In the genomic region with DNA sequence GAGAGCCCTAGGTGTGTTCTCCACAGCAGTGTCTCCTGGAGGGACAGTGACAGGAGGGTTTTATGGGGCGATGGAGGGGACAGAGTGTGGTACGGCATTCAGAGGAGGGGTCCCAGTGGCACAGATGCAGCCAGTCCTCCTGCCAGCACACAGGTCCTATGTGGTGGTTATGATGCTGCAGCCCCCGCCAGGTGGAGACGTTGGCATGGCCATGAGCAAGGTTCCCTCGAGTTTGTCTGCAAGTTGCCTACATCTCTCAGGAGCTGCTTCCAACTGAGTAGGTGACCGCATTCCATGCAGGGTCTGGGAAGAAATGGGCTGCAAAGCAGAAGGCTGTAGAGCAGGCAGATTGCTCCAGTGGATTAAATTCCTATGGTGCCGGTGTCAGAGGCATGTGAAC, we compare ENCODE assay signal across 30 cellular contexts.
A peak's percentile ranks its signal among the peaks of the same experiment; 100 is the strongest.
DNase-seq lines count a peak whose midpoint lies in the region; TF ChIP-seq lines count a peak whose summit lies in the region.
"Had no signal": no experiment of that assay in that cellular context is flagged by ENCODE, and none has a peak within 500 bp of the region (broad histone marks: within the 10 kb centered on the region; RNA-seq: fewer than 3 reads in every experiment).

No MANE protein-coding gene starts in this region.

- TF ChIP-seq EP300 in transverse colon (IDR thresholded peaks at IDR 0.05; ENCODE audit: low read depth), result no peak

- peak; percentile 24 for DNase-seq in activated effector memory CD4-positive, alpha-beta T cell treated with anti-CD3 and anti-CD28 coated beads, Interleukin-2, amount 50 U/mL, for 16 hours
- DNase-seq in activated effector memory CD4-positive, alpha-beta T cell treated with Interleukin-2 at 50 U/mL for 16 hours, result no peak
- DNase-seq in SK-MEL-5 (ENCODE audit: low read depth, low spot score) (peak; percentile 30), type B pancreatic cell (ENCODE audit: extremely low spot score, unreplicated experiment) (peak; percentile 37), transverse colon (no peak)
- no peak for DNase-seq in activated T-cell treated with anti-CD3 and anti-CD28 coated beads, Interleukin-2, amount 50 U/mL, for 24 hours
- no peak for DNase-seq in activated naive CD4-positive, alpha-beta T cell treated with anti-CD3 and anti-CD28 coated beads, Interleukin-2, amount 50 U/mL, for 16 hours
- DNase-seq: activated CD4-positive, alpha-beta T cell treated with anti-CD3 and anti-CD28 coated beads for 36 hours; activated CD8-positive, alpha-beta T cell treated with anti-CD3 and anti-CD28 coated beads, Interleukin-2, amount 10 ng/mL, durations not matched to agents 7 days and 5 days; activated gamma-delta T cell; activated naive CD8-positive, alpha-beta T cell treated with anti-CD3 and anti-CD28 coated beads, Interleukin-2, amount 10 ng/mL, durations not matched to agents 7 days and 5 days; activated T-cell treated with anti-CD3 and anti-CD28 coated beads for 4 hours; AML-193; CD4-positive, alpha-beta T cell; effector CD4-positive, alpha-beta T cell; Kasumi-1; NCI-H1048; NCI-H1694; NK-92 treated with Interleukin-12 subunit alpha and Interleukin-12 subunit beta, amount 100 ng/mL, for 24 hours; SHP77 treated with DMSO at 0.1 percent for 48 hours; stimulated activated CD4-positive, alpha-beta T cell treated with anti-CD3 and anti-CD28 coated beads, Interleukin-15, amount 100 ng/mL, for 24 hours; upper lobe of right lung had no signal

- 73 to 80% methylated on average over 1 to 7 of the region's 7 CpGs for WGBS in transverse colon (ENCODE audit: low coverage in 1 of 2), 2 donors

- no peaks in the 10 kb centered on the region for H3K9me3 ChIP-seq in transverse colon
- H3K9me3 ChIP-seq: HAP-1, upper lobe of right lung had no signal

- TF ChIP-seq POLR2A in transverse colon (IDR thresholded peaks at IDR 0.05), result no peak

- H3K4me3 Mint-ChIP-seq in type B pancreatic cell, result no peak overlapping the region
- H3K4me3 Mint-ChIP-seq in activated T-cell treated with anti-CD3 and anti-CD28 coated beads, Interleukin-2, amount 50 U/mL, for 24 hours, result no peak overlapping the region
- H3K4me3 Mint-ChIP-seq: activated CD4-positive, alpha-beta T cell treated with anti-CD3 and anti-CD28 coated beads for 36 hours; activated CD8-positive, alpha-beta T cell treated with anti-CD3 and anti-CD28 coated beads, Interleukin-2, amount 10 ng/mL, durations not matched to agents 7 days and 5 days; activated naive CD8-positive, alpha-beta T cell treated with anti-CD3 and anti-CD28 coated beads, Interleukin-2, amount 10 ng/mL, durations not matched to agents 7 days and 5 days; CD4-positive, alpha-beta T cell; natural killer cell treated with Interleukin-12 subunit alpha and Interleukin-12 subunit beta and Interleukin-15 and Interleukin-18, amount 100 ng/mL, for 72 hours; stimulated activated effector memory CD8-positive, alpha-beta T cell treated with anti-CD3 and anti-CD28 coated beads, Interleukin-12 subunit alpha, Interleukin-12 subunit beta, amount 100 ng/mL, for 72 hours; T-helper 2 cell treated with Interferon-gamma antibody and Interleukin-4, amounts not matched to agents 5 μg/mL and 100 μg/mL, for 36 hours had no signal

- no peaks in the 10 kb centered on the region for H3K4me1 ChIP-seq in transverse colon
- H3K4me1 ChIP-seq: HAP-1, upper lobe of right lung had no signal

- in situ Hi-C loops in SK-MEL-5 (cut with HindIII; ENCODE audit: low pct_unique_long_range_greater_than_20kb, low sequenced_read_pairs) (no loop called here), transverse colon (cut with MboI; ENCODE audit: low pct_ligation_motif_present in 1 of 4, low pct_unique_long_range_greater_than_20kb in 1 of 4, low sequenced_read_pairs in 3 of 4) (no loop called here)

- no peaks in the 10 kb centered on the region for H3K36me3 Mint-ChIP-seq in type B pancreatic cell
- H3K36me3 Mint-ChIP-seq in activated T-cell treated with anti-CD3 and anti-CD28 coated beads, Interleukin-2, amount 50 U/mL, for 24 hours (ENCODE audit: low read depth), result no peaks in the 10 kb centered on the region
- H3K36me3 Mint-ChIP-seq: activated naive CD8-positive, alpha-beta T cell treated with anti-CD3 and anti-CD28 coated beads, Interleukin-2, amount 10 ng/mL, durations not matched to agents 7 days and 5 days; natural killer cell treated with Interleukin-12 subunit alpha and Interleukin-12 subunit beta and Interleukin-15 and Interleukin-18, amount 100 ng/mL, for 72 hours; stimulated activated effector memory CD8-positive, alpha-beta T cell treated with anti-CD3 and anti-CD28 coated beads, Interleukin-12 subunit alpha, Interleukin-12 subunit beta, amount 100 ng/mL, for 72 hours had no signal

- H3K27ac ChIP-seq in transverse colon, result no peak overlapping the region
- H3K27ac ChIP-seq: hepatocyte, HL-60, upper lobe of right lung had no signal

- intact Hi-C loops in transverse colon (cut with DNase I; ENCODE audit: low total_unique reads), result no loop called here

- peaks cover 19% of the 10 kb centered on the region for H3K9me3 Mint-ChIP-seq in type B pancreatic cell
- H3K9me3 Mint-ChIP-seq in activated T-cell treated with anti-CD3 and anti-CD28 coated beads, Interleukin-2, amount 50 U/mL, for 24 hours, result no peaks in the 10 kb centered on the region
- H3K9me3 Mint-ChIP-seq: activated naive CD8-positive, alpha-beta T cell treated with anti-CD3 and anti-CD28 coated beads, Interleukin-2, amount 10 ng/mL, durations not matched to agents 7 days and 5 days; CD4-positive, alpha-beta T cell; natural killer cell treated with Interleukin-12 subunit alpha and Interleukin-12 subunit beta and Interleukin-15 and Interleukin-18, amount 100 ng/mL, for 72 hours; stimulated activated effector memory CD8-positive, alpha-beta T cell treated with anti-CD3 and anti-CD28 coated beads, Interleukin-12 subunit alpha, Interleukin-12 subunit beta, amount 100 ng/mL, for 72 hours; T-helper 2 cell treated with Interferon-gamma antibody and Interleukin-4, amounts not matched to agents 5 μg/mL and 100 μg/mL, for 36 hours had no signal

- no peak overlapping the region for H3K27ac Mint-ChIP-seq in type B pancreatic cell
- H3K27ac Mint-ChIP-seq in activated T-cell treated with anti-CD3 and anti-CD28 coated beads, Interleukin-2, amount 50 U/mL, for 24 hours, result no peak overlapping the region
- H3K27ac Mint-ChIP-seq: activated CD4-positive, alpha-beta T cell treated with anti-CD3 and anti-CD28 coated beads for 36 hours; activated CD8-positive, alpha-beta T cell treated with anti-CD3 and anti-CD28 coated beads, Interleukin-2, amount 10 ng/mL, durations not matched to agents 7 days and 5 days; activated naive CD8-positive, alpha-beta T cell treated with anti-CD3 and anti-CD28 coated beads, Interleukin-2, amount 10 ng/mL, durations not matched to agents 7 days and 5 days; CD4-positive, alpha-beta T cell; natural killer cell treated with Interleukin-12 subunit alpha and Interleukin-12 subunit beta and Interleukin-15 and Interleukin-18, amount 100 ng/mL, for 72 hours; stimulated activated effector memory CD8-positive, alpha-beta T cell treated with anti-CD3 and anti-CD28 coated beads, Interleukin-12 subunit alpha, Interleukin-12 subunit beta, amount 100 ng/mL, for 72 hours; T-helper 2 cell treated with Interferon-gamma antibody and Interleukin-4, amounts not matched to agents 5 μg/mL and 100 μg/mL, for 36 hours had no signal

- H3K4me3 ChIP-seq in transverse colon, result no peak overlapping the region
- H3K4me3 ChIP-seq: HAP-1, hepatocyte, lung, upper lobe of right lung had no signal

- TF ChIP-seq CTCF in LNCAP (IDR thresholded peaks at IDR 0.05) (peak; percentile 35; the same call in 1 of the 2 replicates), type B pancreatic cell (conservative IDR thresholded peaks at IDR 0.05) (no peak), transverse colon (IDR thresholded peaks at IDR 0.05) (no peak)

- H3K36me3 ChIP-seq in transverse colon, result no peaks in the 10 kb centered on the region
- H3K36me3 ChIP-seq: HAP-1, upper lobe of right lung had no signal

- H3K27me3 ChIP-seq in transverse colon, result peaks cover 16% of the 10 kb centered on the region
- H3K27me3 ChIP-seq: hepatocyte had no signal

- no peaks in the 10 kb centered on the region for H3K27me3 Mint-ChIP-seq in type B pancreatic cell
- H3K27me3 Mint-ChIP-seq in activated T-cell treated with anti-CD3 and anti-CD28 coated beads, Interleukin-2, amount 50 U/mL, for 24 hours, result peaks cover 23% of the 10 kb centered on the region

- no peaks in the 10 kb centered on the region for H3K4me1 Mint-ChIP-seq in type B pancreatic cell (ENCODE audit: unreplicated experiment)
- H3K4me1 Mint-ChIP-seq in activated T-cell treated with anti-CD3 and anti-CD28 coated beads, Interleukin-2, amount 50 U/mL, for 24 hours (ENCODE audit: low read depth), result no peaks in the 10 kb centered on the region
- H3K4me1 Mint-ChIP-seq: activated CD4-positive, alpha-beta T cell treated with anti-CD3 and anti-CD28 coated beads for 36 hours; activated naive CD8-positive, alpha-beta T cell treated with anti-CD3 and anti-CD28 coated beads, Interleukin-2, amount 10 ng/mL, durations not matched to agents 7 days and 5 days had no signal

Comparison
In these comparisons a context has a peak if more than half of its experiments do, and no peak if none do; other contexts are left out.
1. DNase-seq: peak in activated effector memory CD4-positive, alpha-beta T cell treated with anti-CD3 and anti-CD28 coated beads, Interleukin-2, amount 50 U/mL, for 16 hours (single experiment), SK-MEL-5 (single experiment) and type B pancreatic cell (single experiment); none in activated effector memory CD4-positive, alpha-beta T cell treated with Interleukin-2 at 50 U/mL for 16 hours (single experiment), transverse colon (single experiment), activated T-cell treated with anti-CD3 and anti-CD28 coated beads, Interleukin-2, amount 50 U/mL, for 24 hours (single experiment) and activated naive CD4-positive, alpha-beta T cell treated with anti-CD3 and anti-CD28 coated beads, Interleukin-2, amount 50 U/mL, for 16 hours (single experiment).